In the genomic region with DNA sequence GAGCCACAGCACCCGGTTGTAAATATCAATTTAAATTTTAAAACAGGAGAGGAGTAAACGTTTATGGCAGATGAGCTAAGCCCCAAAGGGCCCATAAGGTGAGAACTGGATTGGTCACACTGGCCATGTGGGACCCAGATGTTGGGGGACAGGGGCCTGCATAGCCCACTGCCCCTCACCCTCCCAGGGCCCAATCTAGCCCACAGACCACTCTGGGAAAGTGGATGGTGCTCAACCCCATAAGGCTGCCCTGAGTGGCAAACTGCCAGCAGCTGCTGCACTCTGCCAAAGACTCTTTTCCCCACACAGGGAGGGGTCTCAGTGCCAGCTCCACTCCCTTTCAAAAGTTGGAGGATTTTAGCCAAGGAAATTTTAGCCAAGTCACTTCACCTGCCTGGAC, we compare ENCODE assay signal across 12 cellular contexts. TPM values are rescaled to one million over a fixed set of nuclear protein-coding genes. Genes with fewer than 3 reads are reported as not detected.
DNase-seq lines count a peak whose midpoint lies in the region; ATAC-seq, FAIRE-seq and TF ChIP-seq lines count a peak whose summit lies in the region.
"Had no signal": no experiment of that assay in that cellular context is flagged by ENCODE, and none has a peak within 500 bp of the region (broad histone marks: within the 10 kb centered on the region; RNA-seq: fewer than 3 reads in every experiment).

No MANE protein-coding gene starts in this region.

- H3K18ac ChIP-seq in neuronal stem cell (ENCODE audit: low read length) = no peak overlapping the region

- H3K4me3 ChIP-seq in HUES6 (ENCODE audit: low read depth, low read length) (no peak overlapping the region), ascending aorta (no peak overlapping the region), lower lobe of right lung (no peak overlapping the region), stomach (no peak overlapping the region), neuronal stem cell (ENCODE audit: low read length in 2 of 2) (no peak overlapping the region)

- H3K23ac ChIP-seq in neuronal stem cell (ENCODE audit: low read depth, low read length, poor library complexity) = no peak overlapping the region

- H4K91ac ChIP-seq in neuronal stem cell (ENCODE audit: low read depth, low read length, poor library complexity) = no peak overlapping the region

- 35 to 68% (median 62%) methylated on average over 2 of the region's 2 CpGs for WGBS in stomach, 5 donors
- no CpG with 5 or more reads among the region's 2 CpGs for WGBS in neuronal stem cell (ENCODE audit: extremely low coverage in 2 of 2, insufficient read length in 2 of 2, insufficient replicate concordance in 1 of 2), 2 donors

- H3K4ac ChIP-seq in neuronal stem cell (ENCODE audit: low read length) = no peak overlapping the region

- no peak overlapping the region for H2AK5ac ChIP-seq in neuronal stem cell (ENCODE audit: low read depth, low read length)

- no peak overlapping the region for H2BK12ac ChIP-seq in neuronal stem cell (ENCODE audit: low read length)

- intact Hi-C loops in ascending aorta (cut with DNase I) = loop anchor here (2.0 to 10.0 kb wide), 3 partner anchors 25 to 381 kb away; partner anchors contain the start of genes KIF9 and KLHL18
- intact Hi-C loops in lower lobe of right lung (cut with DNase I) = no loop called here
- intact Hi-C loops in stomach (cut with DNase I; ENCODE audit: low total_unique reads) = no loop called here

- no peak overlapping the region for H2BK5ac ChIP-seq in neuronal stem cell (ENCODE audit: low read length)

- H2BK120ac ChIP-seq in neuronal stem cell (ENCODE audit: low read depth, low read length) = no peak overlapping the region

- peaks cover 41% of the 10 kb centered on the region for H3K36me3 ChIP-seq in HUES6 (ENCODE audit: control insufficient read depth, insufficient read depth, low read length)
- peaks cover 0 to 14% of the 10 kb centered on the region in 2 donors for H3K36me3 ChIP-seq in ascending aorta
- H3K36me3 ChIP-seq in lower lobe of right lung = peaks cover 25% of the 10 kb centered on the region
- peaks cover 12 to 28% (median 24%) of the 10 kb centered on the region in 4 donors for H3K36me3 ChIP-seq in stomach
- H3K36me3 ChIP-seq in neuronal stem cell (replicated peaks in 1 of 2; ENCODE audit: control insufficient read depth in 2 of 2, insufficient read depth in 2 of 2, low read length in 2 of 2) = peaks cover 2 to 62% of the 10 kb centered on the region in 2 donors

- peaks cover 12% of the 10 kb centered on the region for H3K79me1 ChIP-seq in neuronal stem cell (ENCODE audit: low read depth, low read length)

- H3K9me3 ChIP-seq in HUES6 (ENCODE audit: control insufficient read depth, insufficient read depth, low read depth, low read length) (no peaks in the 10 kb centered on the region), ascending aorta (no peaks in the 10 kb centered on the region), lower lobe of right lung (no peaks in the 10 kb centered on the region), stomach (no peaks in the 10 kb centered on the region), neuronal stem cell (replicated peaks in 1 of 2; ENCODE audit: control insufficient read depth in 2 of 2, insufficient read depth in 1 of 2, low read depth in 1 of 2, low read length in 2 of 2) (peaks cover 0 to 4% of the 10 kb centered on the region in 2 donors)

- no peak overlapping the region for H4K8ac ChIP-seq in neuronal stem cell (ENCODE audit: low read depth, low read length)

- H2BK15ac ChIP-seq in neuronal stem cell (ENCODE audit: low read length) = no peak overlapping the region

- no peak for TF ChIP-seq CTCF in ascending aorta (IDR thresholded peaks at IDR 0.05)
- TF ChIP-seq CTCF in lower lobe of right lung (IDR thresholded peaks at IDR 0.05) = no peak
- no peak for TF ChIP-seq CTCF in stomach (IDR thresholded peaks at IDR 0.05)
- no peak for TF ChIP-seq CTCF in D721Med (IDR thresholded peaks at IDR 0.05; ENCODE audit: insufficient read depth, missing control alignments)

- H3K14ac ChIP-seq in neuronal stem cell (ENCODE audit: low read length) = no peak overlapping the region

- no peak overlapping the region for H3K4me2 ChIP-seq in neuronal stem cell (ENCODE audit: insufficient read depth, low read length, poor library complexity, severe bottlenecking)

- ATAC-seq in lower lobe of right lung = no peak
- ATAC-seq in GM19351 (IDR thresholded peaks at IDR 0.05; ENCODE audit: unreplicated experiment) = no peak
- no peak for ATAC-seq in HG03432 (IDR thresholded peaks at IDR 0.05; ENCODE audit: unreplicated experiment)

- no peak for DNase-seq in ascending aorta (ENCODE audit: low spot score in 2 of 2)
- peak; percentile 48 for DNase-seq in lower lobe of right lung
- DNase-seq in stomach = no peak
- no peak for DNase-seq in D721Med (ENCODE audit: insufficient read length, low spot score)
- DNase-seq in neuronal stem cell (ENCODE audit: low spot score) = no peak
- DNase-seq: activated T-cell treated with anti-CD3 and anti-CD28 coated beads, Interleukin-2, amount 50 U/mL, for 1 hour; cerebellar nuclear complex; T-helper 2 cell had no signal

- H2AFZ ChIP-seq in neuronal stem cell (ENCODE audit: low read length) = no peak overlapping the region

- FAIRE-seq in D721Med (lab: Jason Lieb, UNC) = no peak
- FAIRE-seq: frontal cortex had no signal

- TF ChIP-seq POLR2A in stomach (IDR thresholded peaks at IDR 0.05) = no peak

- H3K4me1 ChIP-seq in HUES6 (ENCODE audit: control insufficient read depth, insufficient read depth, low read length) (peaks cover 54% of the 10 kb centered on the region), ascending aorta (peaks cover 56 to 75% of the 10 kb centered on the region in 2 donors), lower lobe of right lung (peaks cover 91% of the 10 kb centered on the region), stomach (peaks cover 79 to 100% (median 93%) of the 10 kb centered on the region in 4 donors), neuronal stem cell (ENCODE audit: control insufficient read depth in 2 of 2, insufficient read depth in 1 of 2, low read depth in 1 of 2, low read length in 2 of 2) (peaks cover 9 to 13% of the 10 kb centered on the region in 2 donors)

- H3K27me3 ChIP-seq in HUES6 (ENCODE audit: control insufficient read depth, insufficient read depth, low read length) (no peaks in the 10 kb centered on the region), ascending aorta (no peaks in the 10 kb centered on the region), lower lobe of right lung (ENCODE audit: low read depth) (no peaks in the 10 kb centered on the region), stomach (no peaks in the 10 kb centered on the region), neuronal stem cell (ENCODE audit: control insufficient read depth in 3 of 3, insufficient read depth in 3 of 3, low read depth in 1 of 3, low read length in 3 of 3) (no peaks in the 10 kb centered on the region)

- no peak for TF ChIP-seq EP300 in stomach (IDR thresholded peaks at IDR 0.05)

- H3K9ac ChIP-seq in HUES6 (ENCODE audit: low read length) = no peak overlapping the region
- no peak overlapping the region for H3K9ac ChIP-seq in neuronal stem cell (ENCODE audit: low read depth, low read length, poor library complexity)

- peak overlapping the region; percentile 39; the same call in 1 of the 2 replicates for H3K27ac ChIP-seq in HUES6 (ENCODE audit: low read depth, low read length)
- peak overlapping the region; percentile 85 to 94 for H3K27ac ChIP-seq in ascending aorta
- H3K27ac ChIP-seq in lower lobe of right lung = peak overlapping the region; percentile 85
- H3K27ac ChIP-seq in stomach = peak overlapping the region; percentile 77 to 88 (median 87)
- H3K27ac ChIP-seq in neuronal stem cell (replicated peaks; ENCODE audit: low read length) = no peak overlapping the region

RNA-seq across cellular contexts. Expression of gene CCDC12, which starts 42.5 kb away (rescaled TPM):
- total RNA-seq in ascending aorta = 34.3 TPM
- total RNA-seq in lower lobe of right lung = 42.9 TPM
- total RNA-seq in stomach = 10 to 100 TPM in 4 of 5 donors, 1 to 10 TPM in 1; 2.9 to 55.3 (median 38.4) TPM
- 10 to 100 TPM; 84.2 to 88.7 (median 84.5) TPM for polyA plus RNA-seq in stomach
- 56.1 TPM for polyA plus RNA-seq in neuronal stem cell (2013, experiment 1 of 2)
- polyA plus RNA-seq in neuronal stem cell (2013, experiment 2 of 2) = 55.5 TPM

RNA-seq across cellular contexts. Expression of gene NBEAL2, which starts 45.4 kb away (rescaled TPM):
- total RNA-seq in ascending aorta (70.2 TPM), lower lobe of right lung (97.0 TPM), stomach (100 to 1,000 TPM in 4 of 5 donors, 10 to 100 TPM in 1; 50.9 to 653 (median 247) TPM)
- 100 to 1,000 TPM in 1 of 3 donors, 10 to 100 TPM in 2; 35.0 to 193 (median 49.2) TPM for polyA plus RNA-seq in stomach
- 5.9 TPM for polyA plus RNA-seq in neuronal stem cell (2013, experiment 1 of 2)
- 6.2 TPM for polyA plus RNA-seq in neuronal stem cell (2013, experiment 2 of 2)

RNA-seq across cellular contexts. Expression of gene PTH1R, which starts 56.5 kb away (rescaled TPM):
- total RNA-seq in ascending aorta (10.3 TPM), lower lobe of right lung (14.5 TPM), stomach (1 to 10 TPM; 2.6 to 4.0 (median 3.5) TPM)
- polyA plus RNA-seq in stomach = 10 to 100 TPM in 2 of 3 donors, 1 to 10 TPM in 1; 8.4 to 22.4 (median 20.9) TPM
- polyA plus RNA-seq in neuronal stem cell (2013, experiment 1 of 2) = 2.2 TPM
- 2.6 TPM for polyA plus RNA-seq in neuronal stem cell (2013, experiment 2 of 2)
